Comparison of ENCODE assay signal across 21 cellular contexts in genomic region chr13:104286566-104287290, GRCh38.
A peak's percentile ranks its signal among the peaks of the same experiment; 100 is the strongest.
DNase-seq lines count a peak whose midpoint lies in the region; ATAC-seq and TF ChIP-seq lines count a peak whose summit lies in the region.
"Had no signal": no experiment of that assay in that cellular context is flagged by ENCODE, and none has a peak within 500 bp of the region (broad histone marks: within the 10 kb centered on the region; RNA-seq: fewer than 3 reads in every experiment).

No MANE protein-coding gene starts in this region.

- H3K4me2 ChIP-seq in PC-3 (ENCODE audit: low read length): no peak overlapping the region

- H3K27ac Mint-ChIP-seq in stimulated activated naive B cell treated with anti-CD40 and anti-IgM and Interleukin-4, amounts not matched to agents 10 μg/mL and 1 μg/mL and 100 μg/mL, for 72 hours: no peak overlapping the region
- H3K27ac Mint-ChIP-seq in T-cell: no peak overlapping the region
- H3K27ac Mint-ChIP-seq: dendritic cell treated with granulocyte-macrophage colony-stimulating factor and Interleukin-4, amounts not matched to agents 40 ng/mL and 50 ng/mL, for 4 days had no signal

- DNase-seq in NCI-H748 (lab: John Stamatoyannopoulos, UW; ENCODE audit: unreplicated experiment) (peak; percentile 27), NCI-H748 treated with DMSO at 0.1 percent for 48 hours (lab: John Stamatoyannopoulos, UW) (no peak), PC-3 (peak; percentile 8), iPS DF 19.7 (ENCODE audit: low read depth, low spot score) (peak; percentile 12), T-cell (no peak), cerebellar cortex (ENCODE audit: low spot score) (no peak)
- DNase-seq in stimulated activated naive B cell treated with anti-CD40 and anti-IgM and Interleukin-4, amounts not matched to agents 10 μg/mL and 1 μg/mL and 100 μg/mL, for 72 hours: no peak
- DNase-seq in activated naive CD4-positive, alpha-beta T cell treated with anti-CD3 and anti-CD28 coated beads, Interleukin-2, amount 50 U/mL, for 16 hours: no peak
- DNase-seq: activated naive CD4-positive, alpha-beta T cell treated with Interleukin-2 at 50 U/mL for 16 hours; C1 segment of cervical spinal cord; DMS 273 treated with DMSO at 0.1 percent for 48 hours; erythroblast; GM23248; islet precursor cell; NCI-H1105; NCI-H446; right cardiac atrium; stomach had no signal

- H3K9me3 Mint-ChIP-seq in stimulated activated naive B cell treated with anti-CD40 and anti-IgM and Interleukin-4, amounts not matched to agents 10 μg/mL and 1 μg/mL and 100 μg/mL, for 72 hours: no peaks in the 10 kb centered on the region
- H3K9me3 Mint-ChIP-seq in T-cell: peaks cover 0 to 3% (median 0%) of the 10 kb centered on the region in 3 donors

- H3K27ac ChIP-seq in PC-3 (ENCODE audit: low read length): no peak overlapping the region
- H3K27ac ChIP-seq: GM23248, neutrophil, stomach had no signal

- H3K9ac ChIP-seq in PC-3 (ENCODE audit: low read length): no peak overlapping the region
- H3K9ac ChIP-seq: GM23248 had no signal

- H2AFZ ChIP-seq in PC-3 (ENCODE audit: low read length): no peak overlapping the region
- H2AFZ ChIP-seq: GM23248 had no signal

- no peaks in the 10 kb centered on the region for H3F3A ChIP-seq in PC-3 (ENCODE audit: low read length, unreplicated experiment)

- ATAC-seq in PC-3 (no peak), T-cell (replicated peaks in 1 of 4) (no peak)
- peak; percentile 61 to 67 for ATAC-seq in stimulated activated naive B cell treated with anti-CD40 and anti-IgM and Interleukin-4, amounts not matched to agents 10 μg/mL and 1 μg/mL and 100 μg/mL, for 72 hours (replicated peaks)
- ATAC-seq: K562, right cardiac atrium had no signal

- H4K20me1 ChIP-seq in PC-3 (ENCODE audit: low read length): no peaks in the 10 kb centered on the region

- CTCF ChIA-PET in PC-3 (lab: Charles Lee): interaction anchor here (0.7 kb wide), 1 partner anchor 403 kb away, joined by 4 read pairs; no protein-coding TSS in a partner anchor
- CTCF ChIA-PET in T-cell (lab: Charles Lee): no interaction called here

- peaks cover 14% of the 10 kb centered on the region for H3K4me1 ChIP-seq in PC-3 (ENCODE audit: insufficient read depth, low read length)
- H3K4me1 ChIP-seq: stomach had no signal

- no peaks in the 10 kb centered on the region for H3K9me3 ChIP-seq in PC-3 (ENCODE audit: low read length)
- H3K9me3 ChIP-seq: neutrophil, stomach had no signal

- no peaks in the 10 kb centered on the region for H3K79me2 ChIP-seq in PC-3 (ENCODE audit: low read length)

- no peak overlapping the region for H3K4me3 ChIP-seq in PC-3 (ENCODE audit: low read length)
- H3K4me3 ChIP-seq: GM23248, K562, stomach had no signal

- H3K9me2 ChIP-seq in PC-3 (replicated peaks; ENCODE audit: low read length): no peaks in the 10 kb centered on the region

- H3K4me1 Mint-ChIP-seq in stimulated activated naive B cell treated with anti-CD40 and anti-IgM and Interleukin-4, amounts not matched to agents 10 μg/mL and 1 μg/mL and 100 μg/mL, for 72 hours: no peaks in the 10 kb centered on the region
- H3K4me1 Mint-ChIP-seq in T-cell: no peaks in the 10 kb centered on the region

- intact Hi-C loops in PC-3 (cut with micrococcal nuclease): no loop called here

- H3K36me3 ChIP-seq in PC-3 (ENCODE audit: low read depth, low read length): no peaks in the 10 kb centered on the region
- H3K36me3 ChIP-seq: neutrophil, stomach had no signal

- no peaks in the 10 kb centered on the region for H3K36me3 Mint-ChIP-seq in stimulated activated naive B cell treated with anti-CD40 and anti-IgM and Interleukin-4, amounts not matched to agents 10 μg/mL and 1 μg/mL and 100 μg/mL, for 72 hours
- no peaks in the 10 kb centered on the region for H3K36me3 Mint-ChIP-seq in T-cell

- no TSS peak for BruUV-seq in PC-3 (replicated peaks; lab: Mats Ljungman, UMichigan)

- no peaks in the 10 kb centered on the region for H3K27me3 Mint-ChIP-seq in stimulated activated naive B cell treated with anti-CD40 and anti-IgM and Interleukin-4, amounts not matched to agents 10 μg/mL and 1 μg/mL and 100 μg/mL, for 72 hours
- H3K27me3 Mint-ChIP-seq in T-cell: no peaks in the 10 kb centered on the region
- H3K27me3 Mint-ChIP-seq: dendritic cell treated with granulocyte-macrophage colony-stimulating factor and Interleukin-4, amounts not matched to agents 40 ng/mL and 50 ng/mL, for 4 days had no signal

- no peak overlapping the region for H3K4me3 Mint-ChIP-seq in stimulated activated naive B cell treated with anti-CD40 and anti-IgM and Interleukin-4, amounts not matched to agents 10 μg/mL and 1 μg/mL and 100 μg/mL, for 72 hours
- H3K4me3 Mint-ChIP-seq in T-cell: no peak overlapping the region
- H3K4me3 Mint-ChIP-seq: dendritic cell treated with granulocyte-macrophage colony-stimulating factor and Interleukin-4, amounts not matched to agents 40 ng/mL and 50 ng/mL, for 4 days had no signal

- no peaks in the 10 kb centered on the region for H3K27me3 ChIP-seq in PC-3 (ENCODE audit: low read length)
- H3K27me3 ChIP-seq: neutrophil, stomach had no signal

- POLR2A ChIA-PET in PC-3 (lab: Charles Lee; ENCODE audit: unreplicated experiment): no interaction called here
- POLR2A ChIA-PET in T-cell (lab: Charles Lee): no interaction called here

- no peak for TF ChIP-seq CTCF in PC-3 (conservative IDR thresholded peaks at IDR 0.05; ENCODE audit: low read depth, low read length)

Comparison
In these comparisons a context has a peak if more than half of its experiments do, and no peak if none do; other contexts are left out.
1. DNase-seq: peak in NCI-H748 (single experiment), PC-3 (single experiment) and iPS DF 19.7 (single experiment); none in NCI-H748 treated with DMSO at 0.1 percent for 48 hours (single experiment), stimulated activated naive B cell treated with anti-CD40 and anti-IgM and Interleukin-4, amounts not matched to agents 10 μg/mL and 1 μg/mL and 100 μg/mL, for 72 hours (single experiment), T-cell (0 of 34), cerebellar cortex (single experiment) and activated naive CD4-positive, alpha-beta T cell treated with anti-CD3 and anti-CD28 coated beads, Interleukin-2, amount 50 U/mL, for 16 hours (single experiment).
2. ATAC-seq: peak in stimulated activated naive B cell treated with anti-CD40 and anti-IgM and Interleukin-4, amounts not matched to agents 10 μg/mL and 1 μg/mL and 100 μg/mL, for 72 hours (2 of 2); none in PC-3 (single experiment) and T-cell (0 of 4).